1 cellular context compared by ENCODE assay signal in the genomic region with DNA sequence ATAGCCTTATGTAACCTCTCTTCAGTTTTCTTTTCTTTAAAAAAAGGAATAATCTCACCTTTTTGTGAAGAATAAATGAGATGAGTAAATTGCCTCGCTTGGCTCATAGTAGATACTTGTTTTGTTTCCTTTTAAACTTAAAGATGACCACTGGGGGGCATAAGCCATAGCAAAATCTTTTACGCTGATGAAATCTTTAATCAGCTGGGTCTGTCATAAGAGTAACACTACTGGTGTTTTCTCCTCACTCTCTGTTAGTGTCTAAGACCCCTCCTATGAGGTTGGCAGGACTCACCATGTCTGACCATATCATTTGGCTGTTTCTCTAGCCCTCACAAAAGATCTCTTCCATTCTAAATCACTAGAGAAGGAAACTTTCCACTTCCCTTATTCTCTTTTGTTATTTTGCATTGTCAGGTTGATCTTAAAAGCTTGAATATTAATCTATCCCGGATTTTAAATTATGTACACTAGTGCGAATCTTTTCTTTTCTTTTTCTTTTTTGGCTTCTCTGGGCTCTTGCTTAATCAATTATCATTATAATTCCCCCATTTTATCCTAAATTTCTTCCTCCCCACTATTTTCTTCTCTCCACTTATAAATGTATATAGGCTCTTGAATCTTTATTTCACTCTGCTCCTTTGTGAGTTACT.
TF ChIP-seq lines count a peak whose summit lies in the region.

No MANE protein-coding gene starts in this region.

TF ChIP-seq in K562, 482 proteins besides CTCF, POLR2A, EP300 and RAD21 (continued from another document):
- TF ChIP-seq NCOA1 (IDR thresholded peaks at IDR 0.05; ENCODE audit: low read depth), result 0 out of 2 replicates have a peak, but pooled peaks have one; percentile 13
- no peak for TF ChIP-seq ZNF324 (CRISPR knock-in tag; IDR thresholded peaks at IDR 0.05)
- TF ChIP-seq ZNF75A (CRISPR knock-in tag; IDR thresholded peaks at IDR 0.05), result 0 out of 2 replicates have a peak, but pooled peaks have one; percentile 41
- no peak for TF ChIP-seq DLX4 (CRISPR knock-in tag; IDR thresholded peaks at IDR 0.05)
